In genomic region chr7:7989133-7989984, GRCh38 we compare ENCODE assay signal across 9 cellular contexts. TPM values are rescaled to one million over a fixed set of nuclear protein-coding genes. Genes with fewer than 3 reads are reported as not detected.
DNase-seq lines count a peak whose midpoint lies in the region; TF ChIP-seq lines count a peak whose summit lies in the region.
"Had no signal": no experiment of that assay in that cellular context is flagged by ENCODE, and none has a peak within 500 bp of the region (broad histone marks: within the 10 kb centered on the region; RNA-seq: fewer than 3 reads in every experiment).

No MANE protein-coding gene starts in this region.

- no peaks in the 10 kb centered on the region for H3K9me2 ChIP-seq in MM.1S (replicated peaks; ENCODE audit: insufficient read depth, low read length)
- no peaks in the 10 kb centered on the region for H3K9me2 ChIP-seq in neural cell (ENCODE audit: insufficient read depth, low read length)

- H3K4me3 ChIP-seq in MM.1S (ENCODE audit: low read length), result peak overlapping the region; percentile 21; the same call in 1 of the 2 replicates
- peak overlapping the region in 2 of 3 donors; percentile 17 to 24 for H3K4me3 ChIP-seq in breast epithelium
- no peak overlapping the region for H3K4me3 ChIP-seq in neural cell (ENCODE audit: low read length)
- peak overlapping the region in 2 of 4 donors; percentile 3 to 10 for H3K4me3 ChIP-seq in Peyer's patch

- H3K4me2 ChIP-seq in MM.1S (ENCODE audit: low read depth, low read length), result peak overlapping the region; percentile 42
- H3K4me2 ChIP-seq in neural cell (ENCODE audit: low read length), result no peak overlapping the region

- H3K4me1 ChIP-seq in MM.1S (ENCODE audit: low read length), result peaks cover 13% of the 10 kb centered on the region; the same call in 1 of the 2 replicates
- H3K4me1 ChIP-seq in breast epithelium, result no peaks in the 10 kb centered on the region
- H3K4me1 ChIP-seq in Peyer's patch, result no peaks in the 10 kb centered on the region

- no peak overlapping the region; the same call in 1 of the 2 replicates for H3K9ac ChIP-seq in MM.1S (ENCODE audit: low read length)
- H3K9ac ChIP-seq in neural cell (ENCODE audit: low read length), result no peak overlapping the region

- H3K27me3 ChIP-seq in MM.1S (replicated peaks; ENCODE audit: insufficient read depth, low read length), result no peaks in the 10 kb centered on the region
- no peaks in the 10 kb centered on the region for H3K27me3 ChIP-seq in breast epithelium
- no peaks in the 10 kb centered on the region for H3K27me3 ChIP-seq in neural cell (ENCODE audit: insufficient read depth, low read depth, low read length)
- no peaks in the 10 kb centered on the region for H3K27me3 ChIP-seq in Peyer's patch
- H3K27me3 ChIP-seq: pancreas had no signal

- H3K27ac ChIP-seq in MM.1S (ENCODE audit: low read length) (no peak overlapping the region), breast epithelium (peak overlapping the region; percentile 55 to 60), neural cell (ENCODE audit: low read length) (no peak overlapping the region), Peyer's patch (no peak overlapping the region)

- H3K9me3 ChIP-seq in MM.1S (replicated peaks; ENCODE audit: insufficient read depth, low read length) (no peaks in the 10 kb centered on the region), breast epithelium (peaks cover 0 to 24% of the 10 kb centered on the region in 2 donors), neural cell (ENCODE audit: low read length) (peaks cover 3% of the 10 kb centered on the region), Peyer's patch (peaks cover 0 to 4% (median 0%) of the 10 kb centered on the region in 4 donors)
- H3K9me3 ChIP-seq: pancreas had no signal

- intact Hi-C loops in breast epithelium (cut with DNase I; ENCODE audit: low total_unique reads), result no loop called here

- TF ChIP-seq POLR2A in breast epithelium (IDR thresholded peaks at IDR 0.05), result no peak
- no peak for TF ChIP-seq POLR2A in Peyer's patch (IDR thresholded peaks at IDR 0.05)

- H3K79me2 ChIP-seq in MM.1S (ENCODE audit: low read length) (peaks cover 100% of the 10 kb centered on the region), neural cell (replicated peaks; ENCODE audit: insufficient read depth, low read length) (peaks cover 84% of the 10 kb centered on the region)

- H3K36me3 ChIP-seq in MM.1S (replicated peaks; ENCODE audit: insufficient read depth, low read length), result no peaks in the 10 kb centered on the region
- no peaks in the 10 kb centered on the region for H3K36me3 ChIP-seq in breast epithelium
- H3K36me3 ChIP-seq in neural cell (ENCODE audit: insufficient read depth, low read length), result no peaks in the 10 kb centered on the region
- no peaks in the 10 kb centered on the region for H3K36me3 ChIP-seq in Peyer's patch
- H3K36me3 ChIP-seq: pancreas had no signal

- DNase-seq in DMS53 (lab: John Stamatoyannopoulos, UW), result peak; percentile 22
- peak; percentile 15 for DNase-seq in MM.1S
- no peak for DNase-seq in breast epithelium (ENCODE audit: low spot score in 2 of 2)
- DNase-seq in Peyer's patch, result no peak
- no peak for DNase-seq in GM03348 (ENCODE audit: low spot score)
- DNase-seq in RKO (ENCODE audit: low spot score), result no peak
- DNase-seq: EL, pancreas had no signal

- H3F3A ChIP-seq in MM.1S (ENCODE audit: insufficient read depth, low read length) (0 out of 2 replicates have a peak, but pooled peaks cover 5% of the 10 kb centered on the region), neural cell (ENCODE audit: insufficient read depth, low read length, poor library complexity, severe bottlenecking) (no peaks in the 10 kb centered on the region)

- TF ChIP-seq RAD21 in neural cell (conservative IDR thresholded peaks at IDR 0.05), result no peak

- TF ChIP-seq CTCF in MM.1S (IDR thresholded peaks at IDR 0.05; ENCODE audit: low read length), result no peak
- TF ChIP-seq CTCF in breast epithelium (IDR thresholded peaks at IDR 0.05), result no peak
- TF ChIP-seq CTCF in neural cell (IDR thresholded peaks at IDR 0.05; ENCODE audit: poor library complexity, severe bottlenecking), result no peak
- no peak for TF ChIP-seq CTCF in Peyer's patch (IDR thresholded peaks at IDR 0.05)

- H4K20me1 ChIP-seq in MM.1S (ENCODE audit: insufficient read depth, low read length) (0 out of 2 replicates have a peak, but pooled peaks cover 7% of the 10 kb centered on the region), neural cell (ENCODE audit: insufficient read depth) (no peaks in the 10 kb centered on the region)

- peak; percentile 59 for TF ChIP-seq EP300 in neural cell (conservative IDR thresholded peaks at IDR 0.05; ENCODE audit: poor library complexity, severe bottlenecking)

- no peak overlapping the region for H2AFZ ChIP-seq in MM.1S (ENCODE audit: low read length)
- no peak overlapping the region for H2AFZ ChIP-seq in neural cell (ENCODE audit: low read depth, low read length)

TF ChIP-seq in neural cell, 6 proteins besides CTCF, POLR2A, EP300 and RAD21:
- TF ChIP-seq POLR2AphosphoS5 (IDR thresholded peaks at IDR 0.05) (peak; percentile 58), REST (IDR thresholded peaks at IDR 0.05; ENCODE audit: borderline replicate concordance) (no peak), EZH2 (IDR thresholded peaks at IDR 0.05; ENCODE audit: borderline replicate concordance, insufficient read depth, low read length, poor library complexity, severe bottlenecking) (no peak), TAF1 (IDR thresholded peaks at IDR 0.05; ENCODE audit: low read depth) (no peak), MXI1 (conservative IDR thresholded peaks at IDR 0.05; ENCODE audit: poor library complexity, severe bottlenecking) (no peak)

RNA-seq across cellular contexts. Expression of gene GLCCI1, which starts 20.8 kb away (rescaled TPM):
- total RNA-seq in breast epithelium (10 to 100 TPM; 11.7 to 29.1 (median 18.4) TPM), Peyer's patch (10 to 100 TPM in 1 of 4 donors, 1 to 10 TPM in 3; 5.1 to 33.8 (median 7.9) TPM)
- 37.2 and 38.4 TPM in 2 replicates for polyA plus RNA-seq in neural cell
- polyA minus RNA-seq in neural cell, result 48.5 and 48.9 TPM in 2 replicates

Comparison
In these comparisons a context has a peak if more than half of its experiments do, and no peak if none do; other contexts are left out.
1. DNase-seq: peak in DMS53 (single experiment) and MM.1S (single experiment); none in breast epithelium (0 of 2), Peyer's patch (0 of 3), GM03348 (single experiment) and RKO (single experiment).
2. H3K27ac ChIP-seq: peak in breast epithelium (2 of 2); none in MM.1S (single experiment), neural cell (single experiment) and Peyer's patch (0 of 4).